ENCODE assay signal across 8 cellular contexts in genomic region chr19:8240274-8241229, GRCh38. TPM values are rescaled to one million over a fixed set of nuclear protein-coding genes. Genes with fewer than 3 reads are reported as not detected.
DNase-seq lines count a peak whose midpoint lies in the region; ATAC-seq and TF ChIP-seq lines count a peak whose summit lies in the region.

No MANE protein-coding gene starts in this region.

- no peak for TF ChIP-seq POLR2A in erythroblast (IDR thresholded peaks at IDR 0.05; ENCODE audit: low read length)

- no peak overlapping the region for H2BK5ac ChIP-seq in H9 (ENCODE audit: insufficient read length, low read length)

- H3K14ac ChIP-seq in H9 (ENCODE audit: insufficient read depth, low read length) = peak overlapping the region; percentile 48; the same call in 1 of the 2 replicates

- H3K27me3 Mint-ChIP-seq in H9 (ENCODE audit: low read depth) = 0 out of 2 replicates have a peak, but pooled peaks cover 2% of the 10 kb centered on the region

- H4K91ac ChIP-seq in H9 (ENCODE audit: insufficient read length, low read depth, low read length) = no peak overlapping the region

- H3K79me2 ChIP-seq in H9 (ENCODE audit: insufficient read depth, low read length) = no peaks in the 10 kb centered on the region; the same call in 1 of the 2 replicates

- H2AFZ ChIP-seq in H9 (ENCODE audit: low read length) = no peak overlapping the region

- peaks cover 31 to 35% (median 34%) of the 10 kb centered on the region in 3 experiments for H3K36me3 Mint-ChIP-seq in H9 (ENCODE audit: insufficient read depth in 1 of 3, low read depth in 3 of 3)

- H3K27me3 ChIP-seq in H9 (ENCODE audit: insufficient read depth, low read length) (no peaks in the 10 kb centered on the region), mucosa of stomach (ENCODE audit: control insufficient read depth, insufficient read depth, low read length) (no peaks in the 10 kb centered on the region)

- H3K27ac ChIP-seq in H9 (ENCODE audit: insufficient read length, low read depth, low read length) = peak overlapping the region; percentile 51

- peaks cover 6 to 15% of the 10 kb centered on the region in 2 experiments; a peak in 4 of 5 replicates for H3K9me3 Mint-ChIP-seq in H9

- ATAC-seq in HG02852 (IDR thresholded peaks at IDR 0.05; ENCODE audit: unreplicated experiment) = no peak

- peak overlapping the region in 1 of 2 experiments; percentile 57; a peak in 2 of 5 replicates for H3K4me3 Mint-ChIP-seq in H9

- no CpG with 5 or more reads among the region's 17 CpGs for WGBS in H9 (ENCODE audit: extremely low coverage, insufficient read length, low lambda C conversion rate)

- no peak overlapping the region for H3K56ac ChIP-seq in H9 (ENCODE audit: insufficient read length, low read depth, low read length)

- no peak overlapping the region for H4K8ac ChIP-seq in H9 (replicated peaks; ENCODE audit: insufficient read length, low read depth, low read length)

- no peak overlapping the region for H2BK12ac ChIP-seq in H9 (ENCODE audit: insufficient read length, low read depth, low read length)

- in situ Hi-C loops in Caki2 (cut with HindIII; ENCODE audit: low pct_unique_long_range_greater_than_20kb, low sequenced_read_pairs) = no loop called here

- no peaks in the 10 kb centered on the region for H4K20me1 ChIP-seq in H9 (ENCODE audit: control insufficient read depth, insufficient read depth, insufficient read length)

- DNase-seq in Caki2 (ENCODE audit: low read depth) (peak; percentile 82), H9 (peak; percentile 81), NCI-H524 treated with DMSO at 0.1 percent for 48 hours (lab: John Stamatoyannopoulos, UW) (peak; percentile 64), activated T-cell treated with anti-CD3 and anti-CD28 coated beads for 4 hours (peak; percentile 23), erythroblast (lab: John Stamatoyannopoulos, UW) (peak; percentile 86 to 95)
- peak; percentile 42 to 59 for DNase-seq in stimulated activated CD8-positive, alpha-beta memory T cell treated with anti-CD3 and anti-CD28 coated beads, Interleukin-7, amount 100 ng/mL, for 4 hours (ENCODE audit: low read depth in 2 of 2)

- H3K9ac ChIP-seq in H9 (ENCODE audit: extremely low read depth, insufficient read length, low read length) (no peak overlapping the region), mucosa of stomach (ENCODE audit: low read length) (peak overlapping the region; percentile 15)

- peaks cover 5% of the 10 kb centered on the region for H3K9me3 ChIP-seq in H9 (ENCODE audit: control insufficient read depth, low read depth, low read length)
- no peaks in the 10 kb centered on the region for H3K9me3 ChIP-seq in mucosa of stomach (ENCODE audit: control insufficient read depth, low read length)

- H2AK5ac ChIP-seq in H9 (ENCODE audit: insufficient read length, low read length) = peak overlapping the region; percentile 6

- H3K4me3 ChIP-seq in mucosa of stomach (ENCODE audit: low read length) = no peak overlapping the region

- H3K23me2 ChIP-seq in H9 (ENCODE audit: insufficient read length, low read depth, low read length, poor library complexity, severe bottlenecking) = no peaks in the 10 kb centered on the region

- peak overlapping the region; percentile 41 for H4K5ac ChIP-seq in H9 (ENCODE audit: insufficient read length, low read depth, low read length)

- no peak overlapping the region for H2BK15ac ChIP-seq in H9 (ENCODE audit: low read depth, low read length)

- no peak overlapping the region for H3K18ac ChIP-seq in H9 (ENCODE audit: insufficient read length, low read depth, low read length)

- H3K27ac Mint-ChIP-seq in H9 = peak overlapping the region; percentile 47 to 94 (median 90)

- H2BK120ac ChIP-seq in H9 (ENCODE audit: low read depth, low read length, poor library complexity, severe bottlenecking) = no peak overlapping the region

- no peak for TF ChIP-seq CTCF in H9 (conservative IDR thresholded peaks at IDR 0.05)

- peaks cover 9% of the 10 kb centered on the region; the same call in 1 of the 2 replicates for H3K4me1 ChIP-seq in H9 (ENCODE audit: insufficient read depth, low read length)
- H3K4me1 ChIP-seq in mucosa of stomach (ENCODE audit: control insufficient read depth, insufficient read depth, low read length) = peaks cover 15% of the 10 kb centered on the region

- H3T11ph ChIP-seq in H9 (ENCODE audit: low read length) = no peak overlapping the region

- peak overlapping the region; percentile 4 for H3K4me2 ChIP-seq in H9 (ENCODE audit: insufficient read depth, insufficient read length, low read length)

- H3K79me1 ChIP-seq in H9 (ENCODE audit: insufficient read depth, low read depth, low read length, poor library complexity, severe bottlenecking) = no peaks in the 10 kb centered on the region

- no peak overlapping the region for H2BK20ac ChIP-seq in H9 (ENCODE audit: low read depth, low read length, poor library complexity, severe bottlenecking)

- no peak overlapping the region for H3K4ac ChIP-seq in H9 (ENCODE audit: low read depth, low read length)

- no peak overlapping the region for H3K23ac ChIP-seq in H9 (ENCODE audit: insufficient read length, low read depth, low read length)

- H3K36me3 ChIP-seq in mucosa of stomach (ENCODE audit: control insufficient read depth, insufficient read depth, low read length) = no peaks in the 10 kb centered on the region

- peaks cover 23 to 29% of the 10 kb centered on the region in 2 experiments for H3K4me1 Mint-ChIP-seq in H9

RNA-seq across cellular contexts. Expression of gene CERS4, which starts 31.4 kb away (rescaled TPM):
- 1.8 and 4.4 TPM in 2 replicates for total RNA-seq in Caki2 (2014; rRNA removed; shearing (Covaris generic); ENCODE audit: low replicate concordance)
- 62.6 and 66.5 TPM in 2 replicates for total RNA-seq in H9 (2021)

Comparison
In these comparisons a context has a peak if more than half of its experiments do, and no peak if none do; other contexts are left out.
1. DNase-seq: peak in every context shown above with its lines; median percentile 90 in erythroblast; 82 in Caki2; 81 in H9; 64 in NCI-H524 treated with DMSO at 0.1 percent for 48 hours; 50 in stimulated activated CD8-positive, alpha-beta memory T cell treated with anti-CD3 and anti-CD28 coated beads, Interleukin-7, amount 100 ng/mL, for 4 hours; 23 in activated T-cell treated with anti-CD3 and anti-CD28 coated beads for 4 hours.
2. RNA of gene CERS4, which starts 31.4 kb away (total RNA-seq): 62.6 to 66.5 TPM in H9; 1.8 to 4.4 TPM in Caki2; every median in the first group is over 10 times any median in the second.